In the genomic region with DNA sequence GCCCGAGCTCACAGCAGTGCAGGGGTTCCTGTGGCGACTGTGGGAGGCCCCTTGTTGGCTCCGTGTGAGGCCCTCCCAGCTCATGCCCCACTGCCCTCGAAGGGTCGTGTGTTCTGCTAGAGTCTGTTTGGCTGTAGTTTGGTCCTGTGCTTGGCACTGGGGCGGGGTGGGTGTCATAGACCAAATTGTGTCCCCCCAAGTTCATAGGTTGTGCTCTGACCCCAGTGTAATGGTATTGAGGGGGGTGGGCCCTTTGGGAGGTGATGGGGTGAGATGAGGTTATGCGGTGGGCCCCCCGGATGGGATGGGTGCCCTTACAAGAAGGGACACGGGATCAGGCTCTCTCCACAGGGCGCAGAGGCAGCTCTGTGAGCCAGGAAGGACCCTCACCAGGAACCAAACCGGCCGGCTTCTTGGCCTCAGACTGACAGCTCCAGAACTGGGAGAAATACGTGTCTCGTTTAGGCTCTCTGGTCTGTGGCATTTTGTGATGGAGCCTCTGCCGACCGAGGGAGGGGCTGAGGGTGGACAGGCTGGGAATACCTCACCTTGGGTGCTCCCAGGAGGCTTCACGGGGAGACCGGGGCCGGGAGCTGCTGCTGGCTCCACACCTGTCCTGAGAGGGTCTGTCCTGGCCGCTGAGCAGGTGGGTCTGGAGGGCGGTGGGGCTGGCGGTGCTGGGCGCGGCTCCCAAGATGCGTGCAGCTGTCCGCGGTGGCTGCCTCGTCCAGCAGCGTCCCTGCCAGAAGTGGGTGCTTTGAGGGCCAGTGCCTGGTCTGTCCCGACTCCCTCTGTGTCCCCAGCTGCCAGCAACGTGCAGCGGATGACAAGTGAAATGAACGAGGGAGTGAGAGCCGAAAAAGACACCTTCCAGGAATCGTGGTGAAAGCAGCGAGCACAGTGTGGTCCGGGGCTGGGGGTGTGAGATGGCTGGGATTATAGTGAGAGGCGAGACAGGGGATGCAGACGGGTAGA, we compare ENCODE assay signal across 12 cellular contexts.
DNase-seq lines count a peak whose midpoint lies in the region; ATAC-seq, FAIRE-seq and TF ChIP-seq lines count a peak whose summit lies in the region.
"Had no signal": no experiment of that assay in that cellular context is flagged by ENCODE, and none has a peak within 500 bp of the region (broad histone marks: within the 10 kb centered on the region; RNA-seq: fewer than 3 reads in every experiment).

No MANE protein-coding gene starts in this region.

- H3K36me3 ChIP-seq in CD8-positive, alpha-beta T cell (ENCODE audit: insufficient read depth, low read length): no peaks in the 10 kb centered on the region
- H3K36me3 ChIP-seq in lung (ENCODE audit: control insufficient read depth in 2 of 2, insufficient read depth in 2 of 2, low read length in 2 of 2) (no peaks in the 10 kb centered on the region), skeletal muscle tissue (ENCODE audit: control insufficient read depth in 3 of 3, insufficient read depth in 3 of 3, low read length in 3 of 3) (no peaks in the 10 kb centered on the region)

- no peaks in the 10 kb centered on the region for H3K9me3 ChIP-seq in CD8-positive, alpha-beta T cell (ENCODE audit: low read length)
- H3K9me3 ChIP-seq in lung (ENCODE audit: control insufficient read depth in 2 of 2, insufficient read depth in 1 of 2, low read length in 1 of 2): no peaks in the 10 kb centered on the region
- no peaks in the 10 kb centered on the region for H3K9me3 ChIP-seq in skeletal muscle tissue (ENCODE audit: control insufficient read depth in 3 of 3, low read length in 3 of 3)

- no peaks in the 10 kb centered on the region for H3K27me3 ChIP-seq in CD8-positive, alpha-beta T cell (ENCODE audit: insufficient read depth, low read length)
- H3K27me3 ChIP-seq in lung (ENCODE audit: control insufficient read depth, insufficient read depth): no peaks in the 10 kb centered on the region
- no peaks in the 10 kb centered on the region for H3K27me3 ChIP-seq in skeletal muscle tissue (ENCODE audit: control insufficient read depth in 3 of 3, insufficient read depth in 3 of 3, low read length in 3 of 3)

- WGBS in lung, 2 donors: 78 to 90% methylated on average over 39 of the region's 39 CpGs

- no peak for ATAC-seq in CD8-positive, alpha-beta T cell
- ATAC-seq in central memory CD8-positive, alpha-beta T cell (replicated peaks; ENCODE audit: extremely low read depth, poor library complexity, severe bottlenecking): no peak
- ATAC-seq in lung (ENCODE audit: insufficient read depth, low FRiP score) (no peak), GM21576 (IDR thresholded peaks at IDR 0.05; ENCODE audit: unreplicated experiment) (no peak), GM18502 (IDR thresholded peaks at IDR 0.05; ENCODE audit: poor library complexity, unreplicated experiment) (no peak)

- CTCF ChIA-PET in CD8-positive, alpha-beta T cell (lab: Charles Lee): interaction anchor here (3.3 kb wide), 1 partner anchor 168 kb away, joined by 14 read pairs; no protein-coding TSS in a partner anchor

- no peak for DNase-seq in CD8-positive, alpha-beta T cell
- no peak for DNase-seq in central memory CD8-positive, alpha-beta T cell (ENCODE audit: low spot score in 2 of 2)
- DNase-seq in lung (ENCODE audit: low spot score) (no peak), RCC 7860 (ENCODE audit: low spot score) (no peak)
- no peak for DNase-seq in activated T-cell treated with anti-CD3 and anti-CD28 coated beads, Interleukin-2, amount 50 U/mL, for 24 hours
- DNase-seq: activated CD4-positive, alpha-beta memory T cell treated with anti-CD3 and anti-CD28 coated beads, Interleukin-2, amount 10 ng/mL, durations not matched to agents 7 days and 5 days; COR-L47; cortex of kidney had no signal

- FAIRE-seq in RCC 7860 (lab: Jason Lieb, UNC): no peak

- peaks cover 39% of the 10 kb centered on the region for H3K4me1 Mint-ChIP-seq in CD8-positive, alpha-beta T cell (ENCODE audit: low read depth)
- H3K4me1 Mint-ChIP-seq in central memory CD8-positive, alpha-beta T cell: peaks cover 39% of the 10 kb centered on the region
- peaks cover 21% of the 10 kb centered on the region for H3K4me1 Mint-ChIP-seq in activated T-cell treated with anti-CD3 and anti-CD28 coated beads, Interleukin-2, amount 50 U/mL, for 24 hours (ENCODE audit: low read depth)

- H3K27ac Mint-ChIP-seq in CD8-positive, alpha-beta T cell: peak overlapping the region; percentile 62
- peak overlapping the region; percentile 46 for H3K27ac Mint-ChIP-seq in central memory CD8-positive, alpha-beta T cell (ENCODE audit: low read depth)
- no peak overlapping the region for H3K27ac Mint-ChIP-seq in activated T-cell treated with anti-CD3 and anti-CD28 coated beads, Interleukin-2, amount 50 U/mL, for 24 hours
- H3K27ac Mint-ChIP-seq: activated CD4-positive, alpha-beta memory T cell treated with anti-CD3 and anti-CD28 coated beads, Interleukin-2, amount 10 ng/mL, durations not matched to agents 7 days and 5 days; activated naive CD4-positive, alpha-beta T cell treated with anti-CD3 and anti-CD28 coated beads, Interleukin-2, amount 50 U/mL, for 72 hours had no signal

- POLR2A ChIA-PET in CD8-positive, alpha-beta T cell (lab: Charles Lee): no interaction called here

- H3K27ac ChIP-seq in CD8-positive, alpha-beta T cell (ENCODE audit: low read depth, low read length): no peak overlapping the region
- H3K27ac ChIP-seq in lung (ENCODE audit: low read depth in 1 of 2, low read length in 1 of 2) (peak overlapping the region; percentile 75 to 78), skeletal muscle tissue (ENCODE audit: low read depth, low read length) (peak overlapping the region; percentile 99)

- intact Hi-C loops in CD8-positive, alpha-beta T cell (cut with DNase I, micrococcal nuclease): no loop called here

- no peaks in the 10 kb centered on the region for H3K36me3 Mint-ChIP-seq in CD8-positive, alpha-beta T cell
- H3K36me3 Mint-ChIP-seq in central memory CD8-positive, alpha-beta T cell (ENCODE audit: insufficient read depth): peaks cover 4% of the 10 kb centered on the region
- H3K36me3 Mint-ChIP-seq in activated T-cell treated with anti-CD3 and anti-CD28 coated beads, Interleukin-2, amount 50 U/mL, for 24 hours (ENCODE audit: low read depth): no peaks in the 10 kb centered on the region

- H3K9ac ChIP-seq in skeletal muscle tissue (ENCODE audit: low read depth in 1 of 3, low read length in 3 of 3): peak overlapping the region in 2 of 3 donors; percentile 59 to 74

- H3K4me1 ChIP-seq in CD8-positive, alpha-beta T cell (ENCODE audit: insufficient read depth, low read length): no peaks in the 10 kb centered on the region
- H3K4me1 ChIP-seq in lung (ENCODE audit: control insufficient read depth in 2 of 2, insufficient read depth in 2 of 2, low read length in 2 of 2): peaks cover 10 to 45% of the 10 kb centered on the region in 2 donors
- peaks cover 55 to 72% (median 68%) of the 10 kb centered on the region in 3 donors for H3K4me1 ChIP-seq in skeletal muscle tissue (ENCODE audit: control insufficient read depth in 3 of 3, insufficient read depth in 3 of 3, low read length in 3 of 3)

- H3K4me3 ChIP-seq in CD8-positive, alpha-beta T cell (ENCODE audit: low read depth, low read length): no peak overlapping the region
- no peak overlapping the region for H3K4me3 ChIP-seq in lung
- peak overlapping the region; percentile 24 to 58 (median 47) for H3K4me3 ChIP-seq in skeletal muscle tissue (ENCODE audit: low read length in 3 of 3)

- H3K9me3 Mint-ChIP-seq in CD8-positive, alpha-beta T cell: no peaks in the 10 kb centered on the region
- no peaks in the 10 kb centered on the region for H3K9me3 Mint-ChIP-seq in central memory CD8-positive, alpha-beta T cell
- H3K9me3 Mint-ChIP-seq in activated T-cell treated with anti-CD3 and anti-CD28 coated beads, Interleukin-2, amount 50 U/mL, for 24 hours: no peaks in the 10 kb centered on the region
- H3K9me3 Mint-ChIP-seq: activated CD4-positive, alpha-beta memory T cell treated with anti-CD3 and anti-CD28 coated beads, Interleukin-2, amount 10 ng/mL, durations not matched to agents 7 days and 5 days; activated naive CD4-positive, alpha-beta T cell treated with anti-CD3 and anti-CD28 coated beads, Interleukin-2, amount 50 U/mL, for 72 hours had no signal

- no peak for TF ChIP-seq CTCF in CD8-positive, alpha-beta T cell (IDR thresholded peaks at IDR 0.05)
- no peak for TF ChIP-seq CTCF in lung (IDR thresholded peaks at IDR 0.05; ENCODE audit: control extremely low read depth, extremely low read depth)

- H3K4me3 Mint-ChIP-seq in CD8-positive, alpha-beta T cell: no peak overlapping the region
- no peak overlapping the region for H3K4me3 Mint-ChIP-seq in central memory CD8-positive, alpha-beta T cell
- H3K4me3 Mint-ChIP-seq in activated T-cell treated with anti-CD3 and anti-CD28 coated beads, Interleukin-2, amount 50 U/mL, for 24 hours: no peak overlapping the region
- H3K4me3 Mint-ChIP-seq: activated CD4-positive, alpha-beta memory T cell treated with anti-CD3 and anti-CD28 coated beads, Interleukin-2, amount 10 ng/mL, durations not matched to agents 7 days and 5 days had no signal

- H3K27me3 Mint-ChIP-seq in CD8-positive, alpha-beta T cell (ENCODE audit: low read depth): no peaks in the 10 kb centered on the region
- no peaks in the 10 kb centered on the region for H3K27me3 Mint-ChIP-seq in central memory CD8-positive, alpha-beta T cell
- H3K27me3 Mint-ChIP-seq in activated T-cell treated with anti-CD3 and anti-CD28 coated beads, Interleukin-2, amount 50 U/mL, for 24 hours: no peaks in the 10 kb centered on the region
- H3K27me3 Mint-ChIP-seq: activated CD4-positive, alpha-beta memory T cell treated with anti-CD3 and anti-CD28 coated beads, Interleukin-2, amount 10 ng/mL, durations not matched to agents 7 days and 5 days had no signal

Comparison
In these comparisons a context has a peak if more than half of its experiments do, and no peak if none do; other contexts are left out.
1. H3K4me3 ChIP-seq: peak in skeletal muscle tissue (3 of 3); none in CD8-positive, alpha-beta T cell (single experiment) and lung (single experiment).